In genomic region chr15:29656636-29657475, GRCh38 we compare ENCODE assay signal across 22 cellular contexts.
A peak's percentile ranks its signal among the peaks of the same experiment; 100 is the strongest.
DNase-seq lines count a peak whose midpoint lies in the region; ATAC-seq and TF ChIP-seq lines count a peak whose summit lies in the region.
"Had no signal": no experiment of that assay in that cellular context is flagged by ENCODE, and none has a peak within 500 bp of the region (broad histone marks: within the 10 kb centered on the region; RNA-seq: fewer than 3 reads in every experiment).

No MANE protein-coding gene starts in this region.

- peak overlapping the region; percentile 30 for H3K27ac Mint-ChIP-seq in endothelial cell (ENCODE audit: unreplicated experiment)
- peak overlapping the region; percentile 73 for H3K27ac Mint-ChIP-seq in neural crest cell (ENCODE audit: unreplicated experiment)
- H3K27ac Mint-ChIP-seq: activated naive CD4-positive, alpha-beta T cell treated with anti-CD3 and anti-CD28 coated beads, Interleukin-2, amount 50 U/mL, for 72 hours had no signal

- H3K9me3 ChIP-seq in Peyer's patch, result no peaks in the 10 kb centered on the region
- H3K9me3 ChIP-seq: psoas muscle, vagina had no signal

- no peak for TF ChIP-seq POLR2A in Peyer's patch (IDR thresholded peaks at IDR 0.05)

- H3K4me3 Mint-ChIP-seq in endothelial cell (ENCODE audit: unreplicated experiment) (no peak overlapping the region), neural crest cell (peak overlapping the region; percentile 88)

- no peak for TF ChIP-seq CTCF in endothelial cell (IDR thresholded peaks at IDR 0.05; ENCODE audit: unreplicated experiment)
- peak; percentile 61 for TF ChIP-seq CTCF in neural crest cell (conservative IDR thresholded peaks at IDR 0.05)
- TF ChIP-seq CTCF in Peyer's patch (IDR thresholded peaks at IDR 0.05), result peak in 1 of 6 experiments; percentile 4

- no peak for ATAC-seq in GM21576 (IDR thresholded peaks at IDR 0.05; ENCODE audit: unreplicated experiment)
- ATAC-seq: activated naive CD4-positive, alpha-beta T cell treated with anti-CD3 and anti-CD28 coated beads, Interleukin-2, amount 50 U/mL, for 72 hours; GM12878; heart right ventricle; psoas muscle had no signal

- no peaks in the 10 kb centered on the region for H3K36me3 Mint-ChIP-seq in endothelial cell (ENCODE audit: low read depth, unreplicated experiment)
- H3K36me3 Mint-ChIP-seq in neural crest cell (ENCODE audit: low read depth), result peaks cover 7% of the 10 kb centered on the region

- H3K4me1 ChIP-seq in Peyer's patch, result no peaks in the 10 kb centered on the region
- H3K4me1 ChIP-seq: heart right ventricle, psoas muscle, vagina had no signal

- peaks cover 2% of the 10 kb centered on the region for H3K4me1 Mint-ChIP-seq in endothelial cell (ENCODE audit: unreplicated experiment)
- H3K4me1 Mint-ChIP-seq in neural crest cell, result peaks cover 12% of the 10 kb centered on the region

- H3K4me3 ChIP-seq in Peyer's patch, result no peak overlapping the region
- H3K4me3 ChIP-seq: GM12878, GM23248, heart right ventricle, psoas muscle, vagina had no signal

- no peaks in the 10 kb centered on the region for H3K27me3 ChIP-seq in Peyer's patch
- H3K27me3 ChIP-seq: vagina had no signal

- H3K9me3 Mint-ChIP-seq in endothelial cell (ENCODE audit: unreplicated experiment) (peaks cover 7% of the 10 kb centered on the region), neural crest cell (peaks cover 5% of the 10 kb centered on the region)

- H3K27ac ChIP-seq in Peyer's patch, result no peak overlapping the region
- H3K27ac ChIP-seq: epithelial cell of prostate, GM23248, heart right ventricle, psoas muscle, vagina had no signal

- H3K36me3 ChIP-seq in Peyer's patch, result no peaks in the 10 kb centered on the region
- H3K36me3 ChIP-seq: heart right ventricle, vagina had no signal

- peaks cover 2% of the 10 kb centered on the region for H3K27me3 Mint-ChIP-seq in endothelial cell (ENCODE audit: unreplicated experiment)
- no peaks in the 10 kb centered on the region for H3K27me3 Mint-ChIP-seq in neural crest cell (ENCODE audit: low read depth)

- DNase-seq in DMS53 (lab: John Stamatoyannopoulos, UW) (peak; percentile 91), NCI-H69 (lab: John Stamatoyannopoulos, UW) (peak; percentile 89), endothelial cell (ENCODE audit: low spot score) (peak; percentile 27), neural crest cell (ENCODE audit: low read depth, low spot score) (peak; percentile 79), Peyer's patch (no peak), COLO829 (ENCODE audit: low spot score) (no peak), NCI-H1105 treated with DMSO at 0.1 percent for 48 hours (lab: John Stamatoyannopoulos, UW) (no peak)
- DNase-seq: activated CD8-positive, alpha-beta memory T cell treated with anti-CD3 and anti-CD28 coated beads for 24 hours; central memory CD4-positive, alpha-beta T cell; DMS79 treated with DMSO at 0.1 percent for 48 hours; GM23248; heart right ventricle; mammary epithelial cell; MV-4-11; NCI-H345; psoas muscle; Right ventricle myocardium superior had no signal

Comparison
In these comparisons a context has a peak if more than half of its experiments do, and no peak if none do; other contexts are left out.
1. DNase-seq: peak in DMS53 (single experiment), NCI-H69 (single experiment), endothelial cell (single experiment) and neural crest cell (single experiment); none in Peyer's patch (0 of 3), COLO829 (single experiment) and NCI-H1105 treated with DMSO at 0.1 percent for 48 hours (single experiment).